Comparison of ENCODE assay signal across 10 cellular contexts in the genomic region with DNA sequence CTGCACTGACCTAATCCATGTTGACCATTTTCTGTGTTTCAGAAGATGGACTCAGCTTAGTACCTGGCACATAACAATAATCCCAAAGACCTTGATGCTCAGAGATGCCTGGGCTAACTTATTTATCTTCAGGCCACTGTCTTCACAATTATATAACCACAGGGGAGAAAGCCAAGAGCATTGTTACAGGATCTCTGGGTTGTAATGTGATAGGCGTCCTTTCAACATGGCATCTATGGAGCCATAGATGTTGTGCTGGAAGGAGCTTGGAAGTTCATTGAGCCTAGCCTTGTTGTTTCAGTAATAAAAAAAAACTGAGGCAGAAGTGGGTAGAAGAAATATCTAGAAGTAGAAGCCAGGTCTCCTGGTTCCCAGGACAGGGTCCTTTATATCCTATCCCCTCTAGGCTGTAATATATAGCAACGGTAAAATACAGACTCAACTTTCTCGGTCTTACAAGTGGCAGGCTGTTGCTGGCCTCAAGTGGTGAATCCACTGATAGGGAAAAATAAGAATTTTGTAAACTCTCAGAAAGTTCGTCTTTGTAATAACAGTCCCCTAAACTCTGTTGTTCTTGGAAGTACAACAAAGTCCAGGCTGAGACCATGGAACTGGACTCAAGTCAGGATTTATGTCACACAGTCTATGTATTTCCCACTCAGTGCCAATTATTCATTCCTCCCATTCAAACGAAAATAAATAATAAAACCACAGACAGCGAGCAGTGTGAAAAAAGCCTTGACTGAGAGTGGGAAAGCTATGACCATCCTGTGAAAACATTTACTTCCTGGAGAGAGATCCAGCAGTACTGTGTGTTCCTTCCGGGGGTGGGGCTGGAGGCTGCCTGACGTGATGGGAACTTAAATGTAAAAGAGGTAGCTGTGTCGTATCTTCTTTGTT.
DNase-seq lines count a peak whose midpoint lies in the region; ATAC-seq, FAIRE-seq and TF ChIP-seq lines count a peak whose summit lies in the region.
"Had no signal": no experiment of that assay in that cellular context is flagged by ENCODE, and none has a peak within 500 bp of the region (broad histone marks: within the 10 kb centered on the region; RNA-seq: fewer than 3 reads in every experiment).

No MANE protein-coding gene starts in this region.

- peaks cover 6% of the 10 kb centered on the region for H3K4me1 Mint-ChIP-seq in stimulated activated naive CD8-positive, alpha-beta T cell treated with anti-CD3 and anti-CD28 coated beads, Interleukin-15, Interleukin-2, amounts not matched to agents 100 ng/mL and 50 ng/mL, for 24 hours (ENCODE audit: low read depth)
- H3K4me1 Mint-ChIP-seq in immature natural killer cell: peaks cover 6 to 14% of the 10 kb centered on the region in 2 donors

- BruUV-seq in endothelial cell of umbilical vein (replicated peaks; lab: Mats Ljungman, UMichigan): TSS peak; percentile 86

- peak; percentile 91 for FAIRE-seq in endothelial cell of umbilical vein (lab: Jason Lieb, UNC)
- FAIRE-seq in GM19239 (lab: Jason Lieb, UNC): no peak

- H3K9me3 ChIP-seq in endothelial cell of umbilical vein (replicated peaks; ENCODE audit: control insufficient read depth, insufficient read depth, low read length) (no peaks in the 10 kb centered on the region), aorta (ENCODE audit: control insufficient read depth, low read length) (no peaks in the 10 kb centered on the region)

- intact Hi-C loops in endothelial cell of umbilical vein (cut with micrococcal nuclease): loop anchor here (1.0 kb wide), 3 partner anchors 20 to 87 kb away; no protein-coding TSS in a partner anchor
- intact Hi-C loops in aorta (cut with DNase I): loop anchor here in 1 of 2 donors (5.0 kb wide), 1 partner anchor 92 kb away; no protein-coding TSS in a partner anchor

- H3K79me2 ChIP-seq in endothelial cell of umbilical vein (ENCODE audit: control insufficient read depth, insufficient read depth, low read length): no peaks in the 10 kb centered on the region

- no peaks in the 10 kb centered on the region for H3K36me3 Mint-ChIP-seq in stimulated activated naive CD8-positive, alpha-beta T cell treated with anti-CD3 and anti-CD28 coated beads, Interleukin-15, Interleukin-2, amounts not matched to agents 100 ng/mL and 50 ng/mL, for 24 hours (ENCODE audit: low read depth)
- H3K36me3 Mint-ChIP-seq in immature natural killer cell: no peaks in the 10 kb centered on the region
- H3K36me3 Mint-ChIP-seq: CD4-positive, alpha-beta memory T cell had no signal

- H3K9ac ChIP-seq in endothelial cell of umbilical vein (replicated peaks; ENCODE audit: extremely low read depth, insufficient read depth, low read length): peak overlapping the region; percentile 64

- peak overlapping the region; percentile 3 for H3K27ac Mint-ChIP-seq in stimulated activated naive CD8-positive, alpha-beta T cell treated with anti-CD3 and anti-CD28 coated beads, Interleukin-15, Interleukin-2, amounts not matched to agents 100 ng/mL and 50 ng/mL, for 24 hours
- no peak overlapping the region for H3K27ac Mint-ChIP-seq in immature natural killer cell
- H3K27ac Mint-ChIP-seq: T-helper 1 cell treated with Interleukin-12 subunit alpha and Interleukin-12 subunit beta and Interleukin-4 antibody, amounts not matched to agents 30 μg/mL and 1 μg/mL, for 36 hours had no signal

- CTCF ChIA-PET in endothelial cell of umbilical vein (lab: Charles Lee): interaction anchor here (0.8 to 2.3 kb wide), 9 partner anchors 21 to 632 kb away, joined by 3 to 20 read pairs (median 3); no protein-coding TSS in a partner anchor

- H3K4me1 ChIP-seq in endothelial cell of umbilical vein (ENCODE audit: control insufficient read depth, extremely low read depth, insufficient read depth, low read length) (peaks cover 16% of the 10 kb centered on the region), aorta (ENCODE audit: control insufficient read depth in 1 of 2, insufficient read depth in 2 of 2, low read length in 2 of 2) (peaks cover 3 to 6% of the 10 kb centered on the region in 2 donors)

- no peaks in the 10 kb centered on the region for H3K27me3 ChIP-seq in endothelial cell of umbilical vein (ENCODE audit: control insufficient read depth in 2 of 2, insufficient read depth in 2 of 2, low read length in 2 of 2)
- no peaks in the 10 kb centered on the region for H3K27me3 ChIP-seq in aorta (ENCODE audit: control insufficient read depth in 1 of 2, insufficient read depth in 2 of 2, low read length in 1 of 2)

- peak overlapping the region in 1 of 3 experiments; percentile 22 for H3K4me3 ChIP-seq in endothelial cell of umbilical vein (replicated peaks in 1 of 3; ENCODE audit: insufficient read depth in 1 of 3, low read depth in 1 of 3, low read length in 3 of 3)
- peak overlapping the region in 1 of 2 donors; percentile 19 for H3K4me3 ChIP-seq in aorta (ENCODE audit: low read length in 2 of 2)

- ATAC-seq in stimulated activated naive CD8-positive, alpha-beta T cell treated with anti-CD3 and anti-CD28 coated beads, Interleukin-15, Interleukin-2, amounts not matched to agents 100 U/mL and 50 U/mL, for 24 hours: no peak
- ATAC-seq in aorta (ENCODE audit: low FRiP score) (peak; percentile 90), HG03045 (IDR thresholded peaks at IDR 0.05; ENCODE audit: unreplicated experiment) (no peak)

- H3K9me3 Mint-ChIP-seq in stimulated activated naive CD8-positive, alpha-beta T cell treated with anti-CD3 and anti-CD28 coated beads, Interleukin-15, Interleukin-2, amounts not matched to agents 100 ng/mL and 50 ng/mL, for 24 hours: no peaks in the 10 kb centered on the region
- H3K9me3 Mint-ChIP-seq in immature natural killer cell: no peaks in the 10 kb centered on the region
- H3K9me3 Mint-ChIP-seq: CD4-positive, alpha-beta memory T cell; T-helper 1 cell treated with Interleukin-12 subunit alpha and Interleukin-12 subunit beta and Interleukin-4 antibody, amounts not matched to agents 30 μg/mL and 1 μg/mL, for 36 hours had no signal

- no peak for DNase-seq in stimulated activated naive CD8-positive, alpha-beta T cell treated with anti-CD3 and anti-CD28 coated beads, Interleukin-15, Interleukin-2, amounts not matched to agents 100 U/mL and 50 U/mL, for 24 hours
- DNase-seq in endothelial cell of umbilical vein (ENCODE audit: low read depth, low spot score): peak; percentile 97
- peak; percentile 13 for DNase-seq in medulla oblongata (ENCODE audit: extremely low spot score)
- peak; percentile 81 to 89 for DNase-seq in aorta
- DNase-seq in immature natural killer cell: no peak
- DNase-seq in GM19239 (ENCODE audit: insufficient read length, low spot score): no peak

- POLR2A ChIA-PET in endothelial cell of umbilical vein (lab: Charles Lee): interaction anchor here (1.4 kb wide), 1 partner anchor 531 kb away, joined by 7 read pairs; no protein-coding TSS in a partner anchor

- TF ChIP-seq POLR2A in endothelial cell of umbilical vein (IDR thresholded peaks at IDR 0.05; ENCODE audit: low read depth, low read length): peak; percentile 50

- H3K27ac ChIP-seq in endothelial cell of umbilical vein (ENCODE audit: insufficient read depth, low read depth, low read length): peak overlapping the region; percentile 88
- peak overlapping the region; percentile 43 to 71 for H3K27ac ChIP-seq in aorta (ENCODE audit: low read depth in 1 of 2, low read length in 2 of 2)

- peak overlapping the region; percentile 83 for H3K4me2 ChIP-seq in endothelial cell of umbilical vein (ENCODE audit: insufficient read depth, low read length)

- 5 to 8% methylated on average over 9 of the region's 9 CpGs for WGBS in aorta, 2 donors

- H3K4me3 Mint-ChIP-seq in stimulated activated naive CD8-positive, alpha-beta T cell treated with anti-CD3 and anti-CD28 coated beads, Interleukin-15, Interleukin-2, amounts not matched to agents 100 ng/mL and 50 ng/mL, for 24 hours: no peak overlapping the region
- no peak overlapping the region for H3K4me3 Mint-ChIP-seq in immature natural killer cell
- H3K4me3 Mint-ChIP-seq: T-helper 1 cell treated with Interleukin-12 subunit alpha and Interleukin-12 subunit beta and Interleukin-4 antibody, amounts not matched to agents 30 μg/mL and 1 μg/mL, for 36 hours had no signal

- no peaks in the 10 kb centered on the region for H3K9me1 ChIP-seq in endothelial cell of umbilical vein (replicated peaks; ENCODE audit: control insufficient read depth, extremely low read depth, insufficient read depth, low read length)

- peak overlapping the region; percentile 92 for H2AFZ ChIP-seq in endothelial cell of umbilical vein (ENCODE audit: low read depth, low read length)

- H4K20me1 ChIP-seq in endothelial cell of umbilical vein (replicated peaks; ENCODE audit: control insufficient read depth, extremely low read depth, insufficient read depth, low read length): no peaks in the 10 kb centered on the region

- H3K36me3 ChIP-seq in endothelial cell of umbilical vein (ENCODE audit: control insufficient read depth in 2 of 2, extremely low read depth in 1 of 2, insufficient read depth in 2 of 2, low read length in 2 of 2) (no peaks in the 10 kb centered on the region), aorta (ENCODE audit: control insufficient read depth in 1 of 2, insufficient read depth in 2 of 2, low read length in 1 of 2) (no peaks in the 10 kb centered on the region)

- H3K27me3 Mint-ChIP-seq in stimulated activated naive CD8-positive, alpha-beta T cell treated with anti-CD3 and anti-CD28 coated beads, Interleukin-15, Interleukin-2, amounts not matched to agents 100 ng/mL and 50 ng/mL, for 24 hours: no peaks in the 10 kb centered on the region
- peaks cover 0 to 2% (median 1%) of the 10 kb centered on the region in 3 donors for H3K27me3 Mint-ChIP-seq in immature natural killer cell (ENCODE audit: low read depth in 3 of 3)
- H3K27me3 Mint-ChIP-seq: CD4-positive, alpha-beta memory T cell had no signal

- no peak for TF ChIP-seq CTCF in endothelial cell of umbilical vein (IDR thresholded peaks at IDR 0.05; ENCODE audit: extremely low read depth in 1 of 2, insufficient read depth in 1 of 2, low read depth in 1 of 2, low read length in 2 of 2)

- dilution Hi-C loops in endothelial cell of umbilical vein (cut with MboI; ENCODE audit: extremely low pct_ligation_motif_present, low sequenced_read_pairs): no loop called here

TF ChIP-seq in endothelial cell of umbilical vein, 7 proteins besides CTCF, POLR2A, EP300 and RAD21 (continues in another document):
- TF ChIP-seq EZH2 (IDR thresholded peaks at IDR 0.05; ENCODE audit: borderline replicate concordance, low read depth, low read length, severe bottlenecking) (no peak), JUN (IDR thresholded peaks at IDR 0.05; ENCODE audit: borderline replicate concordance, insufficient read depth, insufficient read length, low read depth) (peak; percentile 65), FOS (IDR thresholded peaks at IDR 0.05; ENCODE audit: borderline replicate concordance, insufficient read depth, low read length) (peak; percentile 54), GATA2 (IDR thresholded peaks at IDR 0.05; ENCODE audit: insufficient read depth, insufficient read length, low read depth, low read length) (no peak), POLR2AphosphoS5 (IDR thresholded peaks at IDR 0.05; ENCODE audit: insufficient read depth, low read depth, low read length) (peak; percentile 73), MYC (IDR thresholded peaks at IDR 0.05; ENCODE audit: low read depth, low read length) (no peak)

Comparison
In these comparisons a context has a peak if more than half of its experiments do, and no peak if none do; other contexts are left out.
1. DNase-seq: peak in endothelial cell of umbilical vein (single experiment), medulla oblongata (single experiment) and aorta (2 of 2); none in stimulated activated naive CD8-positive, alpha-beta T cell treated with anti-CD3 and anti-CD28 coated beads, Interleukin-15, Interleukin-2, amounts not matched to agents 100 U/mL and 50 U/mL, for 24 hours (single experiment), immature natural killer cell (0 of 3) and GM19239 (single experiment).